10 cellular contexts compared by ENCODE assay signal in genomic region chrX:10618911-10619310, GRCh38. TPM values are rescaled to one million over a fixed set of nuclear protein-coding genes. Genes with fewer than 3 reads are reported as not detected.
DNase-seq lines count a peak whose midpoint lies in the region; ATAC-seq and TF ChIP-seq lines count a peak whose summit lies in the region.
"Had no signal": no experiment of that assay in that cellular context is flagged by ENCODE, and none has a peak within 500 bp of the region (broad histone marks: within the 10 kb centered on the region; RNA-seq: fewer than 3 reads in every experiment).

No MANE protein-coding gene starts in this region.

- DNase-seq in BJ (ENCODE audit: low read depth) (no peak), RWPE2 (ENCODE audit: low spot score) (no peak), ovary (no peak), iPS-NIHi11 (ENCODE audit: low spot score) (no peak), HT-29 (ENCODE audit: low spot score) (no peak)
- no peak for DNase-seq in activated CD4-positive, alpha-beta memory T cell treated with anti-CD3 and anti-CD28 coated beads, Interleukin-2, amount 10 ng/mL, durations not matched to agents 7 days and 5 days
- DNase-seq: effector memory CD8-positive, alpha-beta T cell; MV-4-11 had no signal

- H3K9me3 ChIP-seq in RWPE2 (ENCODE audit: severe bottlenecking) (no peaks in the 10 kb centered on the region), gastroesophageal sphincter (no peaks in the 10 kb centered on the region), ovary (no peaks in the 10 kb centered on the region)

- H3K27ac Mint-ChIP-seq in activated CD4-positive, alpha-beta memory T cell treated with anti-CD3 and anti-CD28 coated beads, Interleukin-2, amount 10 ng/mL, durations not matched to agents 7 days and 5 days = no peak overlapping the region
- H3K27ac Mint-ChIP-seq: effector memory CD8-positive, alpha-beta T cell had no signal

- H3K27ac ChIP-seq in RWPE2 (ENCODE audit: poor library complexity, severe bottlenecking) = peak overlapping the region; percentile 83
- peak overlapping the region in 3 of 4 donors; percentile 35 to 82 (median 74) for H3K27ac ChIP-seq in gastroesophageal sphincter
- peak overlapping the region in 1 of 2 donors; percentile 72 for H3K27ac ChIP-seq in ovary

- 28% methylated on average over 7 of the region's 11 CpGs; no CpG with 5 or more reads in 1 of the 2 donors for WGBS in gastroesophageal sphincter (ENCODE audit: low coverage in 1 of 2), 2 donors
- 17 to 23% (median 17%) methylated on average over 11 of the region's 11 CpGs for WGBS in ovary, 3 donors

- TF ChIP-seq EP300 in gastroesophageal sphincter (IDR thresholded peaks at IDR 0.05) (no peak), ovary (IDR thresholded peaks at IDR 0.05) (no peak)

- no peaks in the 10 kb centered on the region for H3K36me3 Mint-ChIP-seq in activated CD4-positive, alpha-beta memory T cell treated with anti-CD3 and anti-CD28 coated beads, Interleukin-2, amount 10 ng/mL, durations not matched to agents 7 days and 5 days (ENCODE audit: low read depth)

- TF ChIP-seq CTCF in BJ (IDR thresholded peaks at IDR 0.05; ENCODE audit: insufficient read depth, low read depth, low read length) (no peak), RWPE2 (IDR thresholded peaks at IDR 0.05; ENCODE audit: poor library complexity, severe bottlenecking) (no peak), gastroesophageal sphincter (IDR thresholded peaks at IDR 0.05) (no peak), ovary (IDR thresholded peaks at IDR 0.05) (no peak)

- H3K27me3 ChIP-seq in BJ (ENCODE audit: control insufficient read depth, insufficient read depth, low read length) (no peaks in the 10 kb centered on the region), RWPE2 (ENCODE audit: insufficient read depth, poor library complexity, severe bottlenecking) (no peaks in the 10 kb centered on the region), gastroesophageal sphincter (no peaks in the 10 kb centered on the region), ovary (no peaks in the 10 kb centered on the region)

- intact Hi-C loops in ovary (cut with DNase I) = no loop called here

- H3K4me1 ChIP-seq in RWPE2 (ENCODE audit: insufficient read depth, poor library complexity, severe bottlenecking) (peaks cover 30% of the 10 kb centered on the region), gastroesophageal sphincter (peaks cover 0 to 25% (median 0%) of the 10 kb centered on the region in 3 donors), ovary (ENCODE audit: insufficient read depth) (peaks cover 3% of the 10 kb centered on the region)

- no peaks in the 10 kb centered on the region for H3K9me3 Mint-ChIP-seq in activated CD4-positive, alpha-beta memory T cell treated with anti-CD3 and anti-CD28 coated beads, Interleukin-2, amount 10 ng/mL, durations not matched to agents 7 days and 5 days

- CTCF ChIA-PET in BJ (lab: Yijun Ruan, JAX) = interaction anchor here (1.1 to 3.2 kb wide), 4 partner anchors 10 to 429 kb away, joined by 3 to 14 read pairs (median 3); no protein-coding TSS in a partner anchor
- CTCF ChIA-PET in activated CD4-positive, alpha-beta memory T cell treated with anti-CD3 and anti-CD28 coated beads, Interleukin-2, amount 10 ng/mL, durations not matched to agents 7 days and 5 days (lab: Charles Lee) = interaction anchor here (2.4 kb wide), 1 partner anchor 429 kb away, joined by 8 read pairs; no protein-coding TSS in a partner anchor

- H3K36me3 ChIP-seq in BJ (ENCODE audit: control insufficient read depth, insufficient read depth, low read length) (no peaks in the 10 kb centered on the region), RWPE2 (ENCODE audit: low read depth) (no peaks in the 10 kb centered on the region), gastroesophageal sphincter (no peaks in the 10 kb centered on the region), ovary (no peaks in the 10 kb centered on the region)

- H3K4me3 ChIP-seq in BJ (ENCODE audit: low read depth, low read length) (peak overlapping the region; percentile 75), RWPE2 (ENCODE audit: severe bottlenecking) (peak overlapping the region; percentile 87), gastroesophageal sphincter (peak overlapping the region; percentile 59 to 65), ovary (peak overlapping the region; percentile 52)

- no peak overlapping the region for H3K4me3 Mint-ChIP-seq in activated CD4-positive, alpha-beta memory T cell treated with anti-CD3 and anti-CD28 coated beads, Interleukin-2, amount 10 ng/mL, durations not matched to agents 7 days and 5 days

- POLR2A ChIA-PET in BJ (lab: Charles Lee) = no interaction called here
- POLR2A ChIA-PET in activated CD4-positive, alpha-beta memory T cell treated with anti-CD3 and anti-CD28 coated beads, Interleukin-2, amount 10 ng/mL, durations not matched to agents 7 days and 5 days (lab: Charles Lee) = no interaction called here

- peaks cover 27% of the 10 kb centered on the region for H3K27me3 Mint-ChIP-seq in activated CD4-positive, alpha-beta memory T cell treated with anti-CD3 and anti-CD28 coated beads, Interleukin-2, amount 10 ng/mL, durations not matched to agents 7 days and 5 days

- TF ChIP-seq POLR2A in gastroesophageal sphincter (IDR thresholded peaks at IDR 0.05) (no peak), ovary (IDR thresholded peaks at IDR 0.05) (no peak)

- H3K4me1 Mint-ChIP-seq in activated CD4-positive, alpha-beta memory T cell treated with anti-CD3 and anti-CD28 coated beads, Interleukin-2, amount 10 ng/mL, durations not matched to agents 7 days and 5 days = no peaks in the 10 kb centered on the region

- no peak for ATAC-seq in RWPE2 (ENCODE audit: low read depth)
- ATAC-seq in gastroesophageal sphincter = no peak
- ATAC-seq in HG02973 (IDR thresholded peaks at IDR 0.05; ENCODE audit: unreplicated experiment) = no peak
- ATAC-seq: effector memory CD8-positive, alpha-beta T cell had no signal

RNA-seq across cellular contexts. Expression of gene MID1, which starts 1.5 kb away (rescaled TPM):
- polyA plus RNA-seq in BJ (2011; rRNA removed) (21.5 and 42.6 TPM in 2 replicates), ovary (10 to 100 TPM in 1 of 2 donors, 1 to 10 TPM in 1; 4.0 to 13.0 TPM)
- polyA minus RNA-seq in BJ (2011; rRNA and poly(A)+ RNA removed) = 38.1 and 40.1 TPM in 2 replicates
- total RNA-seq in gastroesophageal sphincter (10 to 100 TPM; 17.0 to 23.4 (median 19.0) TPM), ovary (10 to 100 TPM in 5 of 7 donors, 1 to 10 TPM in 2; 6.2 to 25.7 (median 17.5) TPM)
- total RNA-seq in HT-29 (2014; rRNA removed; shearing (Covaris generic)) = 5.5 and 5.7 TPM in 2 replicates
- total RNA-seq in activated CD4-positive, alpha-beta memory T cell treated with anti-CD3 and anti-CD28 coated beads, Interleukin-2, amount 10 ng/mL, durations not matched to agents 7 days and 5 days = under 1 TPM in 1 of 2 experiments, not detected in 1; 0.08 TPM
